ENCODE assay signal across 20 cellular contexts in genomic region chr3:117097356-117097755, GRCh38.
DNase-seq lines count a peak whose midpoint lies in the region; ATAC-seq and TF ChIP-seq lines count a peak whose summit lies in the region.
"Had no signal": no experiment of that assay in that cellular context is flagged by ENCODE, and none has a peak within 500 bp of the region (broad histone marks: within the 10 kb centered on the region; RNA-seq: fewer than 3 reads in every experiment).

No MANE protein-coding gene starts in this region.

- TF ChIP-seq CTCF in SK-N-SH (IDR thresholded peaks at IDR 0.05) = no peak
- TF ChIP-seq CTCF in lower lobe of right lung (IDR thresholded peaks at IDR 0.05) = no peak

- no peaks in the 10 kb centered on the region for H3F3A ChIP-seq in SK-N-SH (replicated peaks; ENCODE audit: insufficient read depth)

- no peaks in the 10 kb centered on the region for H3K79me2 ChIP-seq in SK-N-SH (ENCODE audit: insufficient read depth)

- H3K9me2 ChIP-seq in SK-N-SH = no peaks in the 10 kb centered on the region

- no peak for TF ChIP-seq EP300 in SK-N-SH (IDR thresholded peaks at IDR 0.05; ENCODE audit: borderline replicate concordance in 1 of 2, low read depth in 1 of 2, low read length in 1 of 2)

- no peak for TF ChIP-seq RAD21 in SK-N-SH (IDR thresholded peaks at IDR 0.05; ENCODE audit: low read length)

- DNase-seq in SK-N-SH (no peak), SK-N-MC (ENCODE audit: low read depth, low spot score) (no peak), fibroblast of peridontal ligament (ENCODE audit: extremely low read depth) (peak; percentile 73), Kasumi-1 (lab: John Stamatoyannopoulos, UW) (no peak), mucosa of gallbladder (ENCODE audit: low spot score) (no peak), lower lobe of right lung (no peak)
- DNase-seq: CD4-positive, CD25-positive, alpha-beta regulatory T cell; DMS153; HCEC 1CT; NCI-H1092; NCI-H1417 treated with DMSO at 0.1 percent for 48 hours; NCI-H1694 treated with DMSO at 0.1 percent for 48 hours; NCI-H2081 treated with DMSO at 0.1 percent for 48 hours; NCI-H2171; NCI-H345; NCI-H510A treated with DMSO at 0.1 percent for 48 hours had no signal

- intact Hi-C loops in lower lobe of right lung (cut with DNase I) = no loop called here

- POLR2A ChIA-PET in SK-N-SH (lab: Yijun Ruan, JAX) = no interaction called here

- H4K20me1 ChIP-seq in SK-N-SH (ENCODE audit: insufficient read depth) = no peaks in the 10 kb centered on the region
- H4K20me1 ChIP-seq: BLaER1 had no signal

- CTCF ChIA-PET in SK-N-SH (lab: Yijun Ruan, JAX) = no interaction called here

- H3K4me1 ChIP-seq in SK-N-SH (ENCODE audit: control insufficient read depth in 1 of 2, insufficient read depth in 2 of 2, low read depth in 1 of 2, low read length in 1 of 2) (no peaks in the 10 kb centered on the region), lower lobe of right lung (no peaks in the 10 kb centered on the region)
- H3K4me1 ChIP-seq: BLaER1 had no signal

- no peaks in the 10 kb centered on the region for H3K36me3 ChIP-seq in SK-N-SH (replicated peaks in 1 of 2; ENCODE audit: control insufficient read depth in 1 of 2, insufficient read depth in 2 of 2, low read length in 1 of 2)
- H3K36me3 ChIP-seq in SK-N-MC (ENCODE audit: insufficient read depth, low read length) = no peaks in the 10 kb centered on the region
- H3K36me3 ChIP-seq in lower lobe of right lung = no peaks in the 10 kb centered on the region
- H3K36me3 ChIP-seq: BLaER1 had no signal

- no peak overlapping the region for H2AFZ ChIP-seq in SK-N-SH (ENCODE audit: low read depth)

- H3K27ac ChIP-seq in SK-N-SH (ENCODE audit: low read depth in 2 of 2, low read length in 1 of 2) (no peak overlapping the region), SK-N-MC (peak overlapping the region; percentile 3; the same call in 1 of the 2 replicates), lower lobe of right lung (no peak overlapping the region)
- H3K27ac ChIP-seq: 22Rv1, BLaER1 had no signal

- no peak overlapping the region for H3K4me3 ChIP-seq in SK-N-SH (ENCODE audit: low read depth in 2 of 2, low read length in 1 of 2)
- no peak overlapping the region for H3K4me3 ChIP-seq in SK-N-MC
- H3K4me3 ChIP-seq in lower lobe of right lung = no peak overlapping the region
- H3K4me3 ChIP-seq: BLaER1, GM12878 had no signal

- ATAC-seq in SK-N-SH treated with all-trans-retinoic acid at 6 μM for 48 hours (no peak), lower lobe of right lung (no peak)
- ATAC-seq: GM12878 had no signal

- H3K27me3 ChIP-seq in SK-N-SH (ENCODE audit: insufficient read depth) (no peaks in the 10 kb centered on the region), lower lobe of right lung (ENCODE audit: low read depth) (no peaks in the 10 kb centered on the region)
- H3K27me3 ChIP-seq: BLaER1 had no signal

- no peak overlapping the region for H3K9ac ChIP-seq in SK-N-SH
- H3K9ac ChIP-seq in SK-N-MC (ENCODE audit: insufficient read length) = no peak overlapping the region
- H3K9ac ChIP-seq: BLaER1 had no signal

- H3K9me3 ChIP-seq in SK-N-SH (peaks cover 6% of the 10 kb centered on the region; the same call in 1 of the 2 replicates), SK-N-MC (ENCODE audit: low read depth, low read length) (no peaks in the 10 kb centered on the region), lower lobe of right lung (no peaks in the 10 kb centered on the region)
- H3K9me3 ChIP-seq: BLaER1 had no signal

- H3K4me2 ChIP-seq in SK-N-SH = no peak overlapping the region
- H3K4me2 ChIP-seq: BLaER1 had no signal

TF ChIP-seq in SK-N-SH, 30 proteins besides CTCF, POLR2A, EP300 and RAD21:
- peak; percentile 37; the same call in 1 of the 2 replicates for TF ChIP-seq TCF12 (IDR thresholded peaks at IDR 0.05)
- TF ChIP-seq GABPA (IDR thresholded peaks at IDR 0.05; ENCODE audit: low read depth) = no peak

TF ChIP-seq in SK-N-SH treated with all-trans-retinoic acid at 6 μM for 48 hours, 23 proteins besides CTCF, POLR2A, EP300 and RAD21:
- no peak for TF ChIP-seq ESRRG (CRISPR knock-in tag; IDR thresholded peaks at IDR 0.05)
- TF ChIP-seq TSHZ2 (CRISPR knock-in tag; IDR thresholded peaks at IDR 0.05) = no peak
- TF ChIP-seq ISL1 (CRISPR knock-in tag; IDR thresholded peaks at IDR 0.05) = no peak
- no peak for TF ChIP-seq ZFP30 (CRISPR knock-in tag; IDR thresholded peaks at IDR 0.05)
- no peak for TF ChIP-seq POU6F1 (CRISPR knock-in tag; IDR thresholded peaks at IDR 0.05; ENCODE audit: borderline replicate concordance, low read depth)
- no peak for TF ChIP-seq CSDC2 (CRISPR knock-in tag; IDR thresholded peaks at IDR 0.05)
- TF ChIP-seq RARB (CRISPR knock-in tag; IDR thresholded peaks at IDR 0.05) = no peak
- no peak for TF ChIP-seq PATZ1 (CRISPR knock-in tag; IDR thresholded peaks at IDR 0.05; ENCODE audit: borderline replicate concordance)
- no peak for TF ChIP-seq TOX (CRISPR knock-in tag; IDR thresholded peaks at IDR 0.05; ENCODE audit: borderline replicate concordance)
- TF ChIP-seq GLIS3 (CRISPR knock-in tag; IDR thresholded peaks at IDR 0.05) = no peak
- TF ChIP-seq TCF4 (CRISPR knock-in tag; IDR thresholded peaks at IDR 0.05; ENCODE audit: borderline replicate concordance) = no peak
- no peak for TF ChIP-seq ZC3H10 (CRISPR knock-in tag; IDR thresholded peaks at IDR 0.05)
- TF ChIP-seq ZNF70 (CRISPR knock-in tag; IDR thresholded peaks at IDR 0.05) = no peak
- TF ChIP-seq CSRNP3 (CRISPR knock-in tag; IDR thresholded peaks at IDR 0.05) = no peak
- TF ChIP-seq SNAI2 (CRISPR knock-in tag; IDR thresholded peaks at IDR 0.05) = no peak
- no peak for TF ChIP-seq ZFP3 (CRISPR knock-in tag; IDR thresholded peaks at IDR 0.05)
